Comparison of ENCODE assay signal across 8 cellular contexts in the genomic region with DNA sequence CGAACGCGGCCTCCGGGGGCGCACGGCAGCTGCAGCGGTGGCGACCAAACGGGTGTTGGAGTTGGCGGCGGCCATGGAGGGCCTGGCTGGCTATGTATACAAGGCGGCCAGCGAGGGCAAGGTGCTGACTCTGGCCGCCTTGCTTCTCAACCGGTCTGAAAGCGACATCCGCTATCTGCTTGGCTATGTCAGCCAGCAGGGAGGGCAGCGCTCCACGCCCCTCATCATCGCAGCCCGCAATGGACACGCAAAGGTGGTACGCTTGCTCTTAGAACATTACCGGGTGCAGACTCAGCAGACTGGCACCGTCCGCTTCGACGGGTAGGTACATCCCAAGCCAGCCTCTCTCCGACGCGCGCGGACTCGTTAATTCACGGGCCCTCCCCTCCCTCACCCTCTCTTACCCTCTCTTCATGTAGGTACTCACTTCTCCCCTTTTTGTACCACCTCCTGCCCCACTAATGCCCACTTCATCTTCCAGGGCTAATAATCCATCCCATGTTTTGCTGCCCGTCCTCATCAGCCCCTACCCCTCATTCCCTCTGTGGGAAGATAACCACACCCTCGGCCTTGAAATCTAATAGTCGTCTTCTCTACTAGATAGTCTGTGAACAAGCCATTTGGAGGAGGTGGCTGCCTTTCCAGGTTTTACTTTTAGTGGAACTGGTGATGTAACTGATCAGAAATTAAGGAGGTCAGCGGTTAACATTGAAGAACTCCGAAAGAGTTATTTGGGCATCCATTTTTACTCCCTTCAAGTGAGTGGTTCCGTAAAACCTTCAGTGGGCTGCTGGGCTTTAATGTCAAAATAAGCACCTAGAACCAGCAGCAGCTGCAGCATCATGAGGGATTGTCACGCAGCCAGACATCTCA. TPM values are rescaled to one million over a fixed set of nuclear protein-coding genes. Genes with fewer than 3 reads are reported as not detected.
DNase-seq lines count a peak whose midpoint lies in the region; ATAC-seq and TF ChIP-seq lines count a peak whose summit lies in the region.

No MANE protein-coding gene starts in this region.

- intact Hi-C loops in HCT116 (cut with micrococcal nuclease), result no loop called here
- intact Hi-C loops in adrenal gland (cut with DNase I), result no loop called here

- peaks cover 59% of the 10 kb centered on the region for H3K79me2 ChIP-seq in DND-41 (ENCODE audit: insufficient read depth, low read length)
- peaks cover 57% of the 10 kb centered on the region for H3K79me2 ChIP-seq in HCT116 (ENCODE audit: insufficient read depth, low read length)

- WGBS in adrenal gland, 4 donors, result 0 to 1% (median 1%) methylated on average over 28 to 42 of the region's 42 CpGs

- CTCF ChIA-PET in HCT116 (lab: Charles Lee), result interaction anchor here (1.1 to 1.8 kb wide), 2 partner anchors 25 to 28 kb away, joined by 7 to 9 read pairs; no protein-coding TSS in a partner anchor

- peak overlapping the region; percentile 95 for H3K27ac ChIP-seq in DND-41 (ENCODE audit: low read length)
- peak overlapping the region; percentile 95 for H3K27ac ChIP-seq in HCT116 (ENCODE audit: low read depth, low read length)
- peak overlapping the region; percentile 97 to 98 (median 97) for H3K27ac ChIP-seq in adrenal gland

- RAD21 ChIA-PET in HCT116 (lab: Charles Lee; ENCODE audit: low non-redundant PET in 1 of 2, low total read pairs in 2 of 2, uncharacterized antibody in 2 of 2, unreplicated experiment in 2 of 2), result no interaction called here

- H3K9ac ChIP-seq in DND-41 (ENCODE audit: low read depth, low read length), result peak overlapping the region; percentile 76
- H3K9ac ChIP-seq in HCT116 (ENCODE audit: low read length), result peak overlapping the region; percentile 82

- TF ChIP-seq RAD21 in HCT116 (IDR thresholded peaks at IDR 0.05; ENCODE audit: low read depth), result no peak

- ATAC-seq in DND-41 (ENCODE audit: insufficient read depth, low read depth), result peak; percentile 20
- peak; percentile 21; the same call in 1 of the 2 replicates for ATAC-seq in HCT116
- ATAC-seq in GM21529 (IDR thresholded peaks at IDR 0.05; ENCODE audit: unreplicated experiment), result no peak
- no peak for ATAC-seq in GM21515 (IDR thresholded peaks at IDR 0.05; ENCODE audit: unreplicated experiment)

- H3K4me2 ChIP-seq in DND-41 (ENCODE audit: insufficient read depth, low read length) (peak overlapping the region; percentile 88), HCT116 (ENCODE audit: low read length) (peak overlapping the region; percentile 84)

- H3K27me3 ChIP-seq in DND-41 (ENCODE audit: insufficient read depth, low read length, poor library complexity), result no peaks in the 10 kb centered on the region
- no peaks in the 10 kb centered on the region for H3K27me3 ChIP-seq in HCT116 (ENCODE audit: insufficient read depth, low read length)
- H3K27me3 ChIP-seq in adrenal gland, result no peaks in the 10 kb centered on the region

- peak; percentile 57 for TF ChIP-seq CTCF in DND-41 (IDR thresholded peaks at IDR 0.05; ENCODE audit: borderline replicate concordance, extremely low read depth, low read length, poor library complexity, severe bottlenecking)
- TF ChIP-seq CTCF in HCT116 (IDR thresholded peaks at IDR 0.05 in 2 of 3, conservative IDR thresholded peaks at IDR 0.05 in 1 of 3; ENCODE audit: borderline replicate concordance in 1 of 3, insufficient read depth in 1 of 3, low read depth in 2 of 3, low read length in 2 of 3), result peak in 2 of 3 experiments; percentile 20 to 30; a peak in 2 of 6 replicates
- peak in 3 of 6 experiments; percentile 5 to 31 (median 26) for TF ChIP-seq CTCF in adrenal gland (IDR thresholded peaks at IDR 0.05)

- DNase-seq in DND-41 (no peak), HCT116 (ENCODE audit: low read depth, low spot score) (no peak), NCI-H524 treated with DMSO at 0.1 percent for 48 hours (lab: John Stamatoyannopoulos, UW) (peak; percentile 16), adrenal gland (peak in 6 of 7 donors; percentile 51 to 82 (median 71))
- DNase-seq in stimulated activated CD8-positive, alpha-beta memory T cell treated with anti-CD3 and anti-CD28 coated beads, Interleukin-4, amount 100 ng/mL, for 48 hours, result peak; percentile 78

- POLR2A ChIA-PET in HCT116 (lab: Charles Lee), result interaction anchor here (0.6 to 1.1 kb wide), 3 partner anchors 9 to 25 kb away, joined by 3 to 7 read pairs (median 3); no protein-coding TSS in a partner anchor

- H3K4me1 ChIP-seq in DND-41 (ENCODE audit: insufficient read depth, low read length) (peaks cover 48% of the 10 kb centered on the region), HCT116 (ENCODE audit: control insufficient read depth in 1 of 2, insufficient read depth in 2 of 2, low read length in 2 of 2) (peaks cover 13 to 33% of the 10 kb centered on the region in 2 experiments; a peak in 3 of 4 replicates), adrenal gland (replicated peaks in 1 of 2) (peaks cover 33 to 59% of the 10 kb centered on the region in 2 donors)

- no peaks in the 10 kb centered on the region for H3K9me2 ChIP-seq in HCT116 (ENCODE audit: insufficient read depth)

- H4K20me1 ChIP-seq in DND-41 (ENCODE audit: insufficient read depth, low read length) (peaks cover 34% of the 10 kb centered on the region), HCT116 (ENCODE audit: insufficient read depth) (peaks cover 13% of the 10 kb centered on the region; the same call in 1 of the 2 replicates)

- TSS peak; percentile 53 for BruUV-seq in HCT116 (replicated peaks; lab: Mats Ljungman, UMichigan)

- peak overlapping the region; percentile 94 for H2AFZ ChIP-seq in DND-41 (ENCODE audit: low read depth, low read length)
- H2AFZ ChIP-seq in HCT116 (ENCODE audit: low read depth, low read length, poor library complexity, severe bottlenecking), result no peak overlapping the region

- peak overlapping the region; percentile 40 to 86 for H3K4me3 ChIP-seq in DND-41 (ENCODE audit: low read depth in 1 of 2, low read length in 2 of 2)
- peak overlapping the region; percentile 78 to 93 for H3K4me3 ChIP-seq in HCT116 (replicated peaks in 1 of 2; ENCODE audit: low read depth in 1 of 2, low read length in 2 of 2)
- H3K4me3 ChIP-seq in adrenal gland, result peak overlapping the region; percentile 80 to 96 (median 88)
- peak overlapping the region; percentile 95 for H3K4me3 ChIP-seq in iPS-18c (ENCODE audit: insufficient read depth, low read depth, low read length)

- no peak for TF ChIP-seq POLR2A in HCT116 (IDR thresholded peaks at IDR 0.05; ENCODE audit: borderline replicate concordance, extremely low read depth, insufficient read depth, insufficient read length)
- TF ChIP-seq POLR2A in adrenal gland (IDR thresholded peaks at IDR 0.05), result no peak

- H3K9me3 ChIP-seq in DND-41 (ENCODE audit: insufficient read depth, low read length, severe bottlenecking), result no peaks in the 10 kb centered on the region
- H3K9me3 ChIP-seq in HCT116 (ENCODE audit: control insufficient read depth in 1 of 2, insufficient read depth in 1 of 2, low read depth in 1 of 2, low read length in 2 of 2), result no peaks in the 10 kb centered on the region
- no peaks in the 10 kb centered on the region for H3K9me3 ChIP-seq in adrenal gland (replicated peaks in 1 of 3)
- no peaks in the 10 kb centered on the region for H3K9me3 ChIP-seq in iPS-18c (ENCODE audit: control insufficient read depth, insufficient read depth, low read length)

- H3K36me3 ChIP-seq in DND-41 (ENCODE audit: insufficient read depth, low read length) (peaks cover 14% of the 10 kb centered on the region), HCT116 (ENCODE audit: control insufficient read depth in 1 of 2, insufficient read depth in 2 of 2, low read length in 2 of 2) (0 out of 4 replicates have a peak, but pooled peaks cover 2 to 9% of the 10 kb centered on the region in 2 experiments), adrenal gland (replicated peaks in 1 of 2) (no peaks in the 10 kb centered on the region)

TF ChIP-seq in HCT116, 20 proteins besides CTCF, POLR2A, EP300 and RAD21:
- TF ChIP-seq EZH2phosphoT487 (IDR thresholded peaks at IDR 0.05; ENCODE audit: borderline replicate concordance), result no peak
- no peak for TF ChIP-seq ELF1 (IDR thresholded peaks at IDR 0.05; ENCODE audit: borderline replicate concordance, low read depth)
- TF ChIP-seq ZFX (IDR thresholded peaks at IDR 0.05), result peak; percentile 72
- no peak for TF ChIP-seq JUND (IDR thresholded peaks at IDR 0.05)

RNA-seq across cellular contexts. Expression of gene FEM1B, which starts 1.0 kb away (rescaled TPM):
- total RNA-seq in HCT116 (2021; ENCODE audit: unreplicated experiment) (39.7 TPM), adrenal gland (10 to 100 TPM; 25.2 to 57.7 (median 43.8) TPM)
- polyA plus RNA-seq in HCT116 (2012), result 22.8 and 25.2 TPM in 2 replicates
- polyA plus RNA-seq in adrenal gland, result 10 to 100 TPM in 1 of 3 donors, 1 to 10 TPM in 2; 7.0 to 35.7 (median 9.3) TPM

RNA-seq across cellular contexts. Expression of gene CLN6, which starts 49.1 kb away (rescaled TPM):
- total RNA-seq in HCT116 (2021; ENCODE audit: unreplicated experiment), result 44.1 TPM
- 29.3 and 34.2 TPM in 2 replicates for polyA plus RNA-seq in HCT116 (2012)
- 10 to 100 TPM; 15.3 to 36.6 (median 25.8) TPM for total RNA-seq in adrenal gland
- 10 to 100 TPM; 22.8 to 33.0 (median 27.8) TPM for polyA plus RNA-seq in adrenal gland

Comparison
In these comparisons a context has a peak if more than half of its experiments do, and no peak if none do; other contexts are left out.
1. ATAC-seq: peak in DND-41 (single experiment) and HCT116 (single experiment); none in GM21529 (single experiment) and GM21515 (single experiment).
2. DNase-seq: peak in NCI-H524 treated with DMSO at 0.1 percent for 48 hours (single experiment), adrenal gland (6 of 7) and stimulated activated CD8-positive, alpha-beta memory T cell treated with anti-CD3 and anti-CD28 coated beads, Interleukin-4, amount 100 ng/mL, for 48 hours (single experiment); none in DND-41 (single experiment) and HCT116 (single experiment).
3. Peak in every context shown above with its lines, with median percentiles within 50 percentile points of each other: H3K27ac ChIP-seq and H3K4me3 ChIP-seq.